8 cellular contexts compared by ENCODE assay signal in genomic region chr20:41476013-41476441, GRCh38.
A peak's percentile ranks its signal among the peaks of the same experiment; 100 is the strongest.
DNase-seq lines count a peak whose midpoint lies in the region; ATAC-seq, FAIRE-seq and TF ChIP-seq lines count a peak whose summit lies in the region.

No MANE protein-coding gene starts in this region.

- TF ChIP-seq POLR2A in erythroblast (IDR thresholded peaks at IDR 0.05; ENCODE audit: low read length) = no peak

- no peak overlapping the region for H3K4me3 Mint-ChIP-seq in activated CD4-positive, alpha-beta T cell treated with anti-CD3 and anti-CD28 coated beads for 36 hours

- H3K9me3 Mint-ChIP-seq in activated CD4-positive, alpha-beta T cell treated with anti-CD3 and anti-CD28 coated beads for 36 hours (ENCODE audit: low read depth) = peaks cover 2% of the 10 kb centered on the region

- peaks cover 36% of the 10 kb centered on the region for H3K36me3 Mint-ChIP-seq in activated CD4-positive, alpha-beta T cell treated with anti-CD3 and anti-CD28 coated beads for 36 hours (ENCODE audit: low read depth)

- CTCF ChIA-PET in activated CD4-positive, alpha-beta T cell treated with anti-CD3 and anti-CD28 coated beads for 36 hours (lab: Charles Lee) = interaction anchor here (0.7 kb wide), 1 partner anchor 65 kb away, joined by 3 read pairs; no protein-coding TSS in a partner anchor

- H3K4me1 Mint-ChIP-seq in activated CD4-positive, alpha-beta T cell treated with anti-CD3 and anti-CD28 coated beads for 36 hours = peaks cover 42% of the 10 kb centered on the region

- POLR2A ChIA-PET in activated CD4-positive, alpha-beta T cell treated with anti-CD3 and anti-CD28 coated beads for 36 hours (lab: Charles Lee) = no interaction called here

- no peak overlapping the region for H3K27ac Mint-ChIP-seq in activated CD4-positive, alpha-beta T cell treated with anti-CD3 and anti-CD28 coated beads for 36 hours

- intact Hi-C loops in activated CD4-positive, alpha-beta T cell treated with anti-CD3 and anti-CD28 coated beads for 36 hours (cut with DNase I, micrococcal nuclease) = no loop called here

- ATAC-seq in activated CD4-positive, alpha-beta T cell treated with anti-CD3 and anti-CD28 coated beads for 36 hours = no peak

- DNase-seq in GM03348 (ENCODE audit: low spot score) (peak; percentile 75), NCI-H748 (lab: John Stamatoyannopoulos, UW; ENCODE audit: unreplicated experiment) (peak; percentile 75), erythroblast (lab: John Stamatoyannopoulos, UW) (peak; percentile 28 to 66), pons (ENCODE audit: low spot score) (peak; percentile 37), amygdala (lab: John Stamatoyannopoulos, UW) (no peak), RCC 7860 (ENCODE audit: low spot score) (no peak)
- DNase-seq in activated naive CD4-positive, alpha-beta T cell (lab: John Stamatoyannopoulos, UW) = no peak
- no peak for DNase-seq in activated CD4-positive, alpha-beta T cell treated with anti-CD3 and anti-CD28 coated beads for 36 hours

- H3K27me3 Mint-ChIP-seq in activated CD4-positive, alpha-beta T cell treated with anti-CD3 and anti-CD28 coated beads for 36 hours = no peaks in the 10 kb centered on the region

- no peak for FAIRE-seq in RCC 7860 (lab: Jason Lieb, UNC)

Comparison
In these comparisons a context has a peak if more than half of its experiments do, and no peak if none do; other contexts are left out.
1. DNase-seq: peak in GM03348 (single experiment), NCI-H748 (single experiment), erythroblast (2 of 2) and pons (single experiment); none in amygdala (0 of 56), activated naive CD4-positive, alpha-beta T cell (0 of 4), activated CD4-positive, alpha-beta T cell treated with anti-CD3 and anti-CD28 coated beads for 36 hours (single experiment) and RCC 7860 (single experiment).